8 cellular contexts compared by ENCODE assay signal in the genomic region with DNA sequence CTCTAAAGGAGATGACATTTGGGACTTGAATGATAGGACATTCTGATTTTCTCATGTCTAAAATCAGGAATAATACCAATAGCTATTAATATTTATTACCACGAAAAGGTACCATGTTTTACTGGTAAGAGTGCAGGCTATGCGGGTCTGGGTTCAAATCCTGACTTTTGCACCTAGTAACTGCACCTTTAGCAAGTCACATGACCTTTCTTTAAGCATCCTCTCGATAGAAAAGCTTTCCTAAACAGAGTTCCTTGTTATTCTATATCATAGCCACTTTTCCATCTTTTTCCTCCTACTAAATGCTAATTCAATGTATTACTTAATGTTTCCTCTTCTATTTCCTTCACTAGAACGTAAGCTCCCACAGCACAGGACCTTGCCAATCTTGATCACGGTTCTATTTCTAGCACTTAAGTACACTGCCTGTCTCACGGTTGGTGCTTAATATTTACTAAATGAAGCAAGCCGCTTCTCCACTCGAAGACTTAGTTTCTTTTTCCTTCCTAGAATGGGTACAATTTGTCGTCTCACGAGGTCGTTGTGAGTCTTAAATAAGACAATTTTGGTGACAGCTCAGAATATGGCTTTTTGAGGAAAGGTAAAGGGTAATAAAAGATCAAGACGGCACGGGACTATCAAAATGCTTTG. TPM values are rescaled to one million over a fixed set of nuclear protein-coding genes. Genes with fewer than 3 reads are reported as not detected.
DNase-seq lines count a peak whose midpoint lies in the region; ATAC-seq and TF ChIP-seq lines count a peak whose summit lies in the region.

No MANE protein-coding gene starts in this region.

- in situ Hi-C loops in Panc1 (cut with HindIII; ENCODE audit: low pct_unique_long_range_greater_than_20kb, low sequenced_read_pairs) = no loop called here

- BruUV-seq in Panc1 (replicated peaks; lab: Mats Ljungman, UMichigan) = no TSS peak

- H3K27me3 ChIP-seq in Panc1 (ENCODE audit: control insufficient read depth, insufficient read depth, low read length) = no peaks in the 10 kb centered on the region

- no peak for ATAC-seq in Panc1
- no peak for ATAC-seq in GM21390 (IDR thresholded peaks at IDR 0.05; ENCODE audit: unreplicated experiment)
- no peak for ATAC-seq in HG03045 (IDR thresholded peaks at IDR 0.05; ENCODE audit: unreplicated experiment)
- ATAC-seq in HG02588 (IDR thresholded peaks at IDR 0.05; ENCODE audit: unreplicated experiment) = no peak

- peaks cover 18% of the 10 kb centered on the region for H3K36me3 Mint-ChIP-seq in endothelial cell (ENCODE audit: low read depth, unreplicated experiment)
- H3K36me3 Mint-ChIP-seq in neural crest cell (ENCODE audit: low read depth) = no peaks in the 10 kb centered on the region

- POLR2A ChIA-PET in Panc1 (lab: Charles Lee) = no interaction called here

- H3K4me1 ChIP-seq in Panc1 (ENCODE audit: control insufficient read depth, insufficient read depth, low read length) = peaks cover 12% of the 10 kb centered on the region

- H3K27me3 Mint-ChIP-seq in endothelial cell (ENCODE audit: unreplicated experiment) (no peaks in the 10 kb centered on the region), neural crest cell (ENCODE audit: low read depth) (no peaks in the 10 kb centered on the region)

- intact Hi-C loops in Panc1 (cut with micrococcal nuclease; ENCODE audit: unreplicated experiment) = no loop called here

- peak overlapping the region; percentile 91 for H3K4me3 Mint-ChIP-seq in endothelial cell (ENCODE audit: unreplicated experiment)
- peak overlapping the region; percentile 97 for H3K4me3 Mint-ChIP-seq in neural crest cell

- CTCF ChIA-PET in Panc1 (lab: Charles Lee) = interaction anchor here (0.7 kb wide), 1 partner anchor 69 kb away, joined by 3 read pairs; no protein-coding TSS in a partner anchor

- peaks cover 44% of the 10 kb centered on the region for H3K4me1 Mint-ChIP-seq in endothelial cell (ENCODE audit: unreplicated experiment)
- H3K4me1 Mint-ChIP-seq in neural crest cell = peaks cover 50% of the 10 kb centered on the region

- H3K9me3 ChIP-seq in Panc1 (ENCODE audit: control insufficient read depth, insufficient read depth, low read depth, low read length) = no peaks in the 10 kb centered on the region

- no peak for DNase-seq in Panc1 (ENCODE audit: low read depth, low spot score)
- no peak for DNase-seq in endothelial cell (ENCODE audit: low spot score)
- no peak for DNase-seq in neural crest cell (ENCODE audit: low read depth, low spot score)
- no peak for DNase-seq in stimulated activated CD4-positive, alpha-beta T cell treated with anti-CD3 and anti-CD28 coated beads, Interleukin-2, amount 100 ng/mL, for 24 hours

- H3K27ac Mint-ChIP-seq in endothelial cell (ENCODE audit: unreplicated experiment) = peak overlapping the region; percentile 96
- H3K27ac Mint-ChIP-seq in neural crest cell (ENCODE audit: unreplicated experiment) = peak overlapping the region; percentile 99

- H3K27ac ChIP-seq in Panc1 (ENCODE audit: low read length) = peak overlapping the region; percentile 97

- peak overlapping the region; percentile 95 for H3K4me3 ChIP-seq in GM08714 (ENCODE audit: low read length)
- H3K4me3 ChIP-seq in Panc1 (ENCODE audit: low read depth in 2 of 2, low read length in 2 of 2) = peak overlapping the region; percentile 89 to 90

- TF ChIP-seq CTCF in Panc1 (IDR thresholded peaks at IDR 0.05) (no peak), endothelial cell (IDR thresholded peaks at IDR 0.05; ENCODE audit: unreplicated experiment) (no peak), neural crest cell (conservative IDR thresholded peaks at IDR 0.05) (no peak)

- H3K9me3 Mint-ChIP-seq in endothelial cell (ENCODE audit: unreplicated experiment) = no peaks in the 10 kb centered on the region
- no peaks in the 10 kb centered on the region for H3K9me3 Mint-ChIP-seq in neural crest cell

- peaks cover 25% of the 10 kb centered on the region for H3K36me3 ChIP-seq in Panc1 (ENCODE audit: control insufficient read depth, insufficient read depth, low read length)

RNA-seq across cellular contexts. Expression of gene RBM18, which starts 0.8 kb away (rescaled TPM):
- total RNA-seq in Panc1 (2021; ENCODE audit: unreplicated experiment) (19.2 TPM), endothelial cell (ENCODE audit: unreplicated experiment) (22.2 TPM), neural crest cell (17.9 and 20.7 TPM in 2 replicates)
- polyA plus RNA-seq in Panc1 (2012; ENCODE audit: insufficient read length) = 17.7 TPM

RNA-seq across cellular contexts. Expression of gene MRRF, which starts 0.9 kb away (rescaled TPM):
- 28.4 TPM for total RNA-seq in Panc1 (2021; ENCODE audit: unreplicated experiment)
- polyA plus RNA-seq in Panc1 (2012; ENCODE audit: insufficient read length) = 12.0 TPM
- 40.3 TPM for total RNA-seq in endothelial cell (ENCODE audit: unreplicated experiment)
- 40.1 and 42.4 TPM in 2 replicates for total RNA-seq in neural crest cell

RNA-seq across cellular contexts. Expression of gene LHX6, which starts 35.1 kb away (rescaled TPM):
- 0.62 TPM for total RNA-seq in Panc1 (2021; ENCODE audit: unreplicated experiment)
- polyA plus RNA-seq in Panc1 (2012; ENCODE audit: insufficient read length) = 0.40 TPM
- total RNA-seq in endothelial cell (ENCODE audit: unreplicated experiment) = 6.0 TPM
- total RNA-seq in neural crest cell = 0.07 TPM in 1 of 2 replicates, not detected in the other
